12 cellular contexts compared by ENCODE assay signal in the genomic region with DNA sequence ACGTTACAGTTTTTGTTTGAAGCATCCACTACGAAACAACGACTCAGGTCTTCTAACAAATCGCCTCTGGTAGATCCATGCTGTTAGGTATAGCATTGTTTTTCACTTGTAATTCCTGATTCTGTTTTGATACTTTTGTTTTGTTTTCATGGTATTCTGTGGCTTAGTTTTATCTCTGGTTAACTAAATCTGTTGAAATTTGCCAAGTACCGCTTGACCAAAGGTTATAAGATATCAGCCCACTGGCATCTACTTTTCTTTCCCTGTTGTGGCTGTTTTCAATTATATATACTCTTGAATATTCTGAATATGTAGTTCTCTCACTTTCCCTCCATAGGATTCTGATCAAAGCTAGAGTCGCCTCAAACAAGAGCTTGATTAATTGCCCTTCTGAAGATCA.
DNase-seq lines count a peak whose midpoint lies in the region; ATAC-seq and TF ChIP-seq lines count a peak whose summit lies in the region.
"Had no signal": no experiment of that assay in that cellular context is flagged by ENCODE, and none has a peak within 500 bp of the region (broad histone marks: within the 10 kb centered on the region; RNA-seq: fewer than 3 reads in every experiment).

No MANE protein-coding gene starts in this region.

- no peak for TF ChIP-seq EP300 in ovary (IDR thresholded peaks at IDR 0.05)

- H3K27ac ChIP-seq in right atrium auricular region (peak overlapping the region; percentile 76 to 81), ovary (peak overlapping the region; percentile 54 to 89), vagina (peak overlapping the region; percentile 94)

- 13 to 16% (median 13%) methylated on average over 6 of the region's 6 CpGs for WGBS in ovary, 3 donors

- H3K36me3 Mint-ChIP-seq in T-helper 17 cell (ENCODE audit: low read depth): no peaks in the 10 kb centered on the region
- H3K36me3 Mint-ChIP-seq: activated naive CD4-positive, alpha-beta T cell treated with anti-CD3 and anti-CD28 coated beads, Interleukin-2, amount 50 U/mL, for 72 hours; natural killer cell treated with Interleukin-12 subunit alpha and Interleukin-12 subunit beta and Interleukin-15 and Interleukin-18, amount 100 ng/mL, for 72 hours had no signal

- DNase-seq in right atrium auricular region (ENCODE audit: low spot score) (no peak), Right ventricle myocardium inferior (ENCODE audit: missing footprints) (no peak), fibroblast of the aortic adventitia (ENCODE audit: low read depth) (no peak), ovary (no peak), vagina (ENCODE audit: extremely low spot score in 2 of 2) (no peak), T-helper 17 cell (no peak)
- DNase-seq in effector CD8-positive, alpha-beta T cell (lab: John Stamatoyannopoulos, UW): no peak
- DNase-seq: NCI-H1930 had no signal

- TF ChIP-seq POLR2A in ovary (IDR thresholded peaks at IDR 0.05): no peak
- TF ChIP-seq POLR2A in vagina (IDR thresholded peaks at IDR 0.05): no peak

- ATAC-seq in Right ventricle myocardium inferior: no peak
- ATAC-seq in GM21447 (IDR thresholded peaks at IDR 0.05; ENCODE audit: unreplicated experiment): no peak
- no peak for ATAC-seq in T-helper 17 cell
- ATAC-seq: activated naive CD4-positive, alpha-beta T cell treated with anti-CD3 and anti-CD28 coated beads, Interleukin-2, amount 50 U/mL, for 72 hours; natural killer cell treated with Interleukin-12 subunit alpha and Interleukin-12 subunit beta and Interleukin-15 and Interleukin-18, amount 100 ng/mL, for 72 hours had no signal

- no peaks in the 10 kb centered on the region for H3K27me3 ChIP-seq in right atrium auricular region
- no peaks in the 10 kb centered on the region for H3K27me3 ChIP-seq in ovary
- no peaks in the 10 kb centered on the region for H3K27me3 ChIP-seq in vagina

- intact Hi-C loops in Right ventricle myocardium inferior (cut with DNase I): loop anchor here (2.0 to 10.0 kb wide), 2 partner anchors 35 to 141 kb away; no protein-coding TSS in a partner anchor
- intact Hi-C loops in ovary (cut with DNase I): loop anchor here in 2 of 4 donors (5.0 to 10.0 kb wide), 2 partner anchors 37 to 209 kb away; no protein-coding TSS in a partner anchor
- intact Hi-C loops in vagina (cut with DNase I): loop anchor here (10.0 kb wide), 1 partner anchor 249 kb away; no protein-coding TSS in a partner anchor

- TF ChIP-seq CTCF in right atrium auricular region (IDR thresholded peaks at IDR 0.05) (no peak), fibroblast of the aortic adventitia (IDR thresholded peaks at IDR 0.05; ENCODE audit: insufficient read depth, low read length) (no peak), ovary (IDR thresholded peaks at IDR 0.05) (no peak), vagina (IDR thresholded peaks at IDR 0.05) (no peak)

- no peak overlapping the region for H3K27ac Mint-ChIP-seq in T-helper 17 cell
- H3K27ac Mint-ChIP-seq: activated naive CD4-positive, alpha-beta T cell treated with anti-CD3 and anti-CD28 coated beads, Interleukin-2, amount 50 U/mL, for 72 hours; B cell; natural killer cell treated with Interleukin-12 subunit alpha and Interleukin-12 subunit beta and Interleukin-15 and Interleukin-18, amount 100 ng/mL, for 72 hours had no signal

- H3K27me3 Mint-ChIP-seq in T-helper 17 cell: no peaks in the 10 kb centered on the region
- H3K27me3 Mint-ChIP-seq: B cell had no signal

- H3K4me3 ChIP-seq in right atrium auricular region (peak overlapping the region in 1 of 2 donors; percentile 47), fibroblast of the aortic adventitia (ENCODE audit: low read depth, low read length) (peak overlapping the region; percentile 91), ovary (peak overlapping the region; percentile 38), vagina (peak overlapping the region; percentile 51 to 55)

- H3K4me1 ChIP-seq in right atrium auricular region: peaks cover 0 to 9% of the 10 kb centered on the region in 2 donors
- H3K4me1 ChIP-seq in ovary (ENCODE audit: insufficient read depth): peaks cover 3% of the 10 kb centered on the region
- peaks cover 8% of the 10 kb centered on the region for H3K4me1 ChIP-seq in vagina

- H3K4me3 Mint-ChIP-seq in T-helper 17 cell: no peak overlapping the region
- H3K4me3 Mint-ChIP-seq: B cell; natural killer cell treated with Interleukin-12 subunit alpha and Interleukin-12 subunit beta and Interleukin-15 and Interleukin-18, amount 100 ng/mL, for 72 hours had no signal

- H3K4me1 Mint-ChIP-seq in T-helper 17 cell: no peaks in the 10 kb centered on the region

- H3K36me3 ChIP-seq in right atrium auricular region: no peaks in the 10 kb centered on the region
- no peaks in the 10 kb centered on the region for H3K36me3 ChIP-seq in ovary
- H3K36me3 ChIP-seq in vagina: no peaks in the 10 kb centered on the region

- H3K9me3 ChIP-seq in right atrium auricular region: no peaks in the 10 kb centered on the region
- no peaks in the 10 kb centered on the region for H3K9me3 ChIP-seq in ovary
- H3K9me3 ChIP-seq in vagina: no peaks in the 10 kb centered on the region
- H3K9me3 ChIP-seq in T-helper 17 cell (ENCODE audit: control insufficient read depth, low read length, poor library complexity, severe bottlenecking): no peaks in the 10 kb centered on the region
